In the genomic region with DNA sequence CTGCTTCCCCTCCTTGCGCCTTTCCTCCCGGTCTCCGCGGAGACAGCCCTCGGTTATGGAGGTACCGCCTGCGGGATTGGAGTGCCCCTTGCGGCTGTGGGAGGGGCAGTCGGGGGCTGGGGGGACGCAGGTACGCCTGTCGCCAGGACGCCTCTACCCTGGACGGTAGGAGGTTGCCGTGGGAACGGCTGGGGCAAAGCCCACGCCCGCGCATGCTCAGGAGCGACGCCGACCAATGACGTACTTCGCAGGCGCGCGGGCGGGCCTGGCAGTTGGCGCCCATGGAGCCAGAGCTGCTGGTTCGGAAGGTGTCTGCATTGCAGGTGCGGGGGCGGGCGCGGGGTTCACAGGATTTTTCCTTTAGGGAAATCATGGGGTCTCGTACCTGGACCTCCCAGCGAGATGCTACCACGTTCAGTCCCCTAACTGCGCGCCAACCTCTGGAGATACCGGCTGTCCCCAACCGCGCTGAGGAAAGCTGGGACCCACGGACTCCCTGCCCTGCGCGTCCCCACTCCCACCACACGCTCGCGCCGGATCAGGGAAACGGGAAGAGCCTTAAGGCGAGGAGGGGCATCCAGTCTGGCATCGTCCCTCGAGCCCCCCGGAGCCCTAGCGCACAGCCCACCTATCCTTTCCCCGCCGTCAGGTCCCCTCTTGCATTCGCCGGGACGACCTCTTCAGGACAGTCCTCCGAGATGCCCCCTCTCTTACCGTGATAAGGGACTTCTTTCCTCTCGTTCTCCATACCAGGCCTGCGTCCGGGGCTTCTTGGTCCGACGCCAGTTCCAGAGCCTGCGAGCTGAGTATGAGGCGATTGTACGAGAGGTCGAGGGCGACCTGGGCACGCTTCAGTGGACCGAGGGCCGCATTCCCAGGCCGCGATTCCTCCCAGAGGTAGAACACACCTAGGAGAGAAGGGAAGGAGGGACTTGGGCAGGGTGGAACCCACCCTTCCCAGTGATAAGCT, we compare ENCODE assay signal across 8 cellular contexts. TPM values are rescaled to one million over a fixed set of nuclear protein-coding genes. Genes with fewer than 3 reads are reported as not detected.
DNase-seq lines count a peak whose midpoint lies in the region; ATAC-seq and TF ChIP-seq lines count a peak whose summit lies in the region.

Gene IQCC (plus strand): TSS at position 271 of the 970 bp plus-strand sequence. CDS start 11 bp downstream, at position 282.

- ATAC-seq in HG02798 (IDR thresholded peaks at IDR 0.05; ENCODE audit: poor library complexity, unreplicated experiment) = peak; percentile 55
- ATAC-seq in GM18870 (IDR thresholded peaks at IDR 0.05; ENCODE audit: unreplicated experiment) = no peak

- H3K9ac ChIP-seq in skeletal muscle satellite cell (ENCODE audit: low read depth, low read length) = peak within 1 kb of the TSS; percentile 84

- no peaks in the 10 kb centered on the region for H3K36me3 ChIP-seq in skeletal muscle satellite cell (ENCODE audit: insufficient read depth, low read length)

- H3K4me1 ChIP-seq in skeletal muscle satellite cell (ENCODE audit: control insufficient read depth, insufficient read depth, low read length) = peaks cover 22% of the 10 kb centered on the region

- in situ Hi-C loops in T47D (cut with HindIII; ENCODE audit: low pct_unique_long_range_greater_than_20kb, low sequenced_read_pairs) = no loop called here

- no peak for TF ChIP-seq CTCF in VCaP (conservative IDR thresholded peaks at IDR 0.05)

- H3K9me3 ChIP-seq in iPS-18c (ENCODE audit: control insufficient read depth, insufficient read depth, low read length) (no peaks in the 10 kb centered on the region), skeletal muscle satellite cell (replicated peaks; ENCODE audit: low read length) (no peaks in the 10 kb centered on the region)

- H3K4me3 ChIP-seq in iPS-18c (ENCODE audit: insufficient read depth, low read depth, low read length) (peak within 1 kb of the TSS; percentile 92), skeletal muscle satellite cell (ENCODE audit: low read length) (peak within 1 kb of the TSS; percentile 78)

- H3K27me3 ChIP-seq in skeletal muscle satellite cell (ENCODE audit: control insufficient read depth, insufficient read depth, low read length) = no peaks in the 10 kb centered on the region

- H3K27ac ChIP-seq in VCaP = peak within 1 kb of the TSS; percentile 76; the same call in 1 of the 2 replicates

- peak within 1 kb of the TSS; percentile 95 for H3K4me2 ChIP-seq in skeletal muscle satellite cell (ENCODE audit: low read length)

- DNase-seq in ELR (ENCODE audit: low read depth) = peak; percentile 88
- DNase-seq in NCI-H2171 (lab: John Stamatoyannopoulos, UW) = peak; percentile 93
- DNase-seq in T47D (ENCODE audit: low read depth in 1 of 2, low spot score in 1 of 2) = peak; percentile 66 to 86

RNA-seq across cellular contexts. Expression of gene IQCC, which starts in this region (rescaled TPM):
- 0.76 and 2.2 TPM in 2 replicates for total RNA-seq in skeletal muscle satellite cell (2012; rRNA removed)
